Comparison of ENCODE assay signal across 8 cellular contexts in genomic region chr4:173231916-173232315, GRCh38.
DNase-seq lines count a peak whose midpoint lies in the region; ATAC-seq and TF ChIP-seq lines count a peak whose summit lies in the region.

No MANE protein-coding gene starts in this region.

- H3K9me3 ChIP-seq in left lung, result no peaks in the 10 kb centered on the region
- H3K9me3 ChIP-seq in effector memory CD4-positive, alpha-beta T cell (ENCODE audit: control insufficient read depth, low read length), result no peaks in the 10 kb centered on the region

- H3K27me3 ChIP-seq in left lung, result no peaks in the 10 kb centered on the region
- no peaks in the 10 kb centered on the region for H3K27me3 ChIP-seq in effector memory CD4-positive, alpha-beta T cell (replicated peaks; ENCODE audit: control insufficient read depth, insufficient read depth, low read length, poor library complexity, severe bottlenecking)

- no peaks in the 10 kb centered on the region for H3K4me1 ChIP-seq in left lung
- H3K4me1 ChIP-seq in effector memory CD4-positive, alpha-beta T cell (ENCODE audit: control insufficient read depth, insufficient read depth, low read length, poor library complexity, severe bottlenecking), result no peaks in the 10 kb centered on the region

- peak; percentile 69 for ATAC-seq in HG03097 (IDR thresholded peaks at IDR 0.05; ENCODE audit: low FRiP score, unreplicated experiment)
- peak; percentile 82 for ATAC-seq in left lung
- ATAC-seq in HG02759 (IDR thresholded peaks at IDR 0.05; ENCODE audit: unreplicated experiment), result no peak

- DNase-seq in left lung (no peak), superior temporal gyrus (ENCODE audit: extremely low spot score) (no peak), ecto neural progenitor cell (ENCODE audit: low spot score) (no peak)
- DNase-seq in effector memory CD4-positive, alpha-beta T cell, result no peak

- H3K36me3 ChIP-seq in left lung, result no peaks in the 10 kb centered on the region
- no peaks in the 10 kb centered on the region for H3K36me3 ChIP-seq in effector memory CD4-positive, alpha-beta T cell (ENCODE audit: control insufficient read depth, insufficient read depth, low read length)

- H3K4me3 ChIP-seq in left lung, result no peak overlapping the region
- H3K4me3 ChIP-seq in effector memory CD4-positive, alpha-beta T cell (ENCODE audit: insufficient read depth, low read depth, low read length, poor library complexity, severe bottlenecking), result no peak overlapping the region

- H3K27ac ChIP-seq in VCaP (no peak overlapping the region), left lung (no peak overlapping the region)
- no peak overlapping the region for H3K27ac ChIP-seq in effector memory CD4-positive, alpha-beta T cell (ENCODE audit: insufficient read depth, low read length, poor library complexity, severe bottlenecking)

- intact Hi-C loops in left lung (cut with DNase I), result no loop called here

- TF ChIP-seq CTCF in GM12874 (IDR thresholded peaks at IDR 0.05; ENCODE audit: insufficient read depth, low read depth, low read length) (0 out of 2 replicates have a peak, but pooled peaks have one; percentile 8), VCaP (conservative IDR thresholded peaks at IDR 0.05) (peak; percentile 70), left lung (IDR thresholded peaks at IDR 0.05) (no peak)

Comparison
In these comparisons a context has a peak if more than half of its experiments do, and no peak if none do; other contexts are left out.
1. CTCF ChIP-seq: peak in GM12874 (single experiment) and VCaP (single experiment); none in left lung (0 of 2).